Comparison of ENCODE assay signal across 8 cellular contexts in the genomic region with DNA sequence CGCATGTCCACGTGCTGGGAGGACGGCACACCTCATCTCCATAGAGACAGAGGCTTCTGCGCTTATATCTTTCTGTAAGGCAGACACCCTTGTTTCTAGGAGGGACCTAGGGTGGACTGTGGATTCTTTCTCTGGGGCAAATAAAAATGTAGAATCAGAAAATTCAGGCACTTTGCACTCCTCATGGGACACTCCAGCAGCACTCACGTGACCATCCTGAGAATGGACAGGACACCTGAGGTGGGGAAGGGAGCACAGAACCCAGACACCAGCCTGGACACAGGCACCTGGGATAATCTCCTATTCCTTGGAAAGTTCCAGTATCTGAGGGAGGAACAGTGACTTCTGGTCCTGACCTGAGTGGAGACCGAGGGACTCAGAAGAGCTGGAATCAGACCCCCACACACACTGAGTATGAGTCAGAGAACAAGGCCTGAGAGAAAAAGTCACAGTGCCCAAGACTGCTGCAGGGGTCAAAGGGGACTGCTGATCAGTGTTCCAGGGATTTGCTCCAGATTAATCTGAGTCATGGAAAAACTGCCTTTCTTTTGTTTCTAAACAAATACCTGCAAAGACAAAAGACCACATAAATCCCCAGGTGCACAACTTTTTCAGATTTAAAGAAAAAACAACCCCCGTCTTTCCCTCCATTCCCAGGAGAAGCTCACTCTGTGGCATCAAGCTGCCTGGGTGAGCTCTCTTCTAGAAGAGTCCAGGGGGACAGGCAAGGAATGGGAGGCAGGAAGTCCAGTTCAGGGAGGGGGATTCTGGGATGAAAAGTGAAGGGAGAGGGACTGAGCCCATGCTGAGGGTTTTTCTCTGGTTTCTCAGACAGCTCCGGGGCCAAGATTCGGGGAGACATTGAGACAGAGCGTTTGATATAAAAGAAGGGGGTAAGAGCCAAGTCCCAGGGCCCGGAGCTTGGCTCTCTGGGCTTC. TPM values are rescaled to one million over a fixed set of nuclear protein-coding genes. Genes with fewer than 3 reads are reported as not detected.
A peak's percentile ranks its signal among the peaks of the same experiment; 100 is the strongest.
DNase-seq lines count a peak whose midpoint lies in the region; ATAC-seq and TF ChIP-seq lines count a peak whose summit lies in the region.

No MANE protein-coding gene starts in this region.

- peaks cover 23% of the 10 kb centered on the region for H3K36me3 Mint-ChIP-seq in CD4-positive, CD25-positive, alpha-beta regulatory T cell
- peaks cover 39% of the 10 kb centered on the region for H3K36me3 Mint-ChIP-seq in dendritic cell treated with granulocyte-macrophage colony-stimulating factor and Interleukin-4, amounts not matched to agents 40 ng/mL and 50 ng/mL, for 4 days (ENCODE audit: low read depth)
- H3K36me3 Mint-ChIP-seq in natural killer cell, result peaks cover 8% of the 10 kb centered on the region

- no peaks in the 10 kb centered on the region for H3K9me3 ChIP-seq in CD4-positive, CD25-positive, alpha-beta regulatory T cell (ENCODE audit: control insufficient read depth in 2 of 2, low read length in 2 of 2)
- H3K9me3 ChIP-seq in HUES6 (ENCODE audit: control insufficient read depth, insufficient read depth, low read depth, low read length), result no peaks in the 10 kb centered on the region

- no peak for DNase-seq in CD4-positive, CD25-positive, alpha-beta regulatory T cell
- DNase-seq in natural killer cell (no peak), occipital lobe (lab: John Stamatoyannopoulos, UW) (no peak), foreskin melanocyte (no peak)
- no peak for DNase-seq in NK-92 treated with Interleukin-12 subunit alpha and Interleukin-12 subunit beta, amount 100 ng/mL, for 24 hours (lab: John Stamatoyannopoulos, UW)

- peaks cover 4% of the 10 kb centered on the region for H3K27me3 Mint-ChIP-seq in CD4-positive, CD25-positive, alpha-beta regulatory T cell
- H3K27me3 Mint-ChIP-seq in dendritic cell treated with granulocyte-macrophage colony-stimulating factor and Interleukin-4, amounts not matched to agents 40 ng/mL and 50 ng/mL, for 4 days, result no peaks in the 10 kb centered on the region
- H3K27me3 Mint-ChIP-seq in natural killer cell (ENCODE audit: low read depth in 2 of 2), result peaks cover 0 to 3% of the 10 kb centered on the region in 2 donors

- peaks cover 0 to 2% (median 0%) of the 10 kb centered on the region in 7 donors for H3K9me3 Mint-ChIP-seq in CD4-positive, CD25-positive, alpha-beta regulatory T cell
- no peaks in the 10 kb centered on the region for H3K9me3 Mint-ChIP-seq in dendritic cell treated with granulocyte-macrophage colony-stimulating factor and Interleukin-4, amounts not matched to agents 40 ng/mL and 50 ng/mL, for 4 days
- no peaks in the 10 kb centered on the region for H3K9me3 Mint-ChIP-seq in natural killer cell

- H3K4me3 Mint-ChIP-seq in CD4-positive, CD25-positive, alpha-beta regulatory T cell, result peak overlapping the region; percentile 100
- peak overlapping the region; percentile 99 for H3K4me3 Mint-ChIP-seq in dendritic cell treated with granulocyte-macrophage colony-stimulating factor and Interleukin-4, amounts not matched to agents 40 ng/mL and 50 ng/mL, for 4 days
- peak overlapping the region; percentile 100 for H3K4me3 Mint-ChIP-seq in natural killer cell

- H3K27ac ChIP-seq in CD4-positive, CD25-positive, alpha-beta regulatory T cell (ENCODE audit: insufficient read depth, low read length, poor library complexity, severe bottlenecking), result peak overlapping the region; percentile 94
- H3K27ac ChIP-seq in HUES6 (ENCODE audit: low read depth, low read length), result no peak overlapping the region

- ATAC-seq in CD4-positive, CD25-positive, alpha-beta regulatory T cell (ENCODE audit: low read depth in 2 of 2), result no peak
- ATAC-seq in natural killer cell (no peak), HG03175 (IDR thresholded peaks at IDR 0.05; ENCODE audit: unreplicated experiment) (no peak)

- intact Hi-C loops in dendritic cell treated with granulocyte-macrophage colony-stimulating factor and Interleukin-4, amounts not matched to agents 40 ng/mL and 50 ng/mL, for 4 days (cut with micrococcal nuclease), result no loop called here
- intact Hi-C loops in natural killer cell (cut with micrococcal nuclease), result no loop called here

- H3K4me1 ChIP-seq in CD4-positive, CD25-positive, alpha-beta regulatory T cell (ENCODE audit: control insufficient read depth, insufficient read depth, low read length, poor library complexity, severe bottlenecking), result peaks cover 51% of the 10 kb centered on the region
- H3K4me1 ChIP-seq in HUES6 (ENCODE audit: control insufficient read depth, insufficient read depth, low read length), result peaks cover 7% of the 10 kb centered on the region

- H3K27ac Mint-ChIP-seq in CD4-positive, CD25-positive, alpha-beta regulatory T cell, result peak overlapping the region; percentile 98 to 100 (median 99)
- peak overlapping the region; percentile 97 for H3K27ac Mint-ChIP-seq in dendritic cell treated with granulocyte-macrophage colony-stimulating factor and Interleukin-4, amounts not matched to agents 40 ng/mL and 50 ng/mL, for 4 days
- peak overlapping the region; percentile 99 to 100 for H3K27ac Mint-ChIP-seq in natural killer cell

- TF ChIP-seq CTCF in natural killer cell (IDR thresholded peaks at IDR 0.05), result no peak

- H3K4me3 ChIP-seq in CD4-positive, CD25-positive, alpha-beta regulatory T cell (ENCODE audit: low read depth, low read length), result peak overlapping the region; percentile 99
- peak overlapping the region; percentile 53; the same call in 1 of the 2 replicates for H3K4me3 ChIP-seq in HUES6 (ENCODE audit: low read depth, low read length)

- H3K4me1 Mint-ChIP-seq in CD4-positive, CD25-positive, alpha-beta regulatory T cell, result peaks cover 14 to 54% (median 37%) of the 10 kb centered on the region in 4 donors
- peaks cover 55% of the 10 kb centered on the region for H3K4me1 Mint-ChIP-seq in dendritic cell treated with granulocyte-macrophage colony-stimulating factor and Interleukin-4, amounts not matched to agents 40 ng/mL and 50 ng/mL, for 4 days (ENCODE audit: low read depth)
- H3K4me1 Mint-ChIP-seq in natural killer cell, result peaks cover 55 to 56% of the 10 kb centered on the region in 2 donors

- H3K27me3 ChIP-seq in CD4-positive, CD25-positive, alpha-beta regulatory T cell (ENCODE audit: control insufficient read depth, insufficient read depth, low read length), result no peaks in the 10 kb centered on the region
- H3K27me3 ChIP-seq in HUES6 (ENCODE audit: control insufficient read depth, insufficient read depth, low read length), result peaks cover 19% of the 10 kb centered on the region

- peaks cover 21% of the 10 kb centered on the region for H3K36me3 ChIP-seq in CD4-positive, CD25-positive, alpha-beta regulatory T cell (ENCODE audit: control insufficient read depth, insufficient read depth, low read length)
- no peaks in the 10 kb centered on the region for H3K36me3 ChIP-seq in HUES6 (ENCODE audit: control insufficient read depth, insufficient read depth, low read length)

- peak overlapping the region; percentile 10 for H3K9ac ChIP-seq in HUES6 (ENCODE audit: low read length)

RNA-seq across cellular contexts. Expression of a gene that starts 35.6 kb away (rescaled TPM):
- total RNA-seq in CD4-positive, CD25-positive, alpha-beta regulatory T cell, result 22.0 TPM
- polyA plus RNA-seq in CD4-positive, CD25-positive, alpha-beta regulatory T cell, result 10 to 100 TPM in 3 of 4 donors, 1 to 10 TPM in 1; 7.8 to 13.7 (median 12.3) TPM
- total RNA-seq in natural killer cell (10 to 100 TPM; 33.5 to 39.0 (median 37.6) TPM), occipital lobe (0.47 TPM)

RNA-seq across cellular contexts. Expression of a gene that starts 58.9 kb away (rescaled TPM):
- total RNA-seq in CD4-positive, CD25-positive, alpha-beta regulatory T cell, result 15.9 TPM
- 10 to 100 TPM in 1 of 4 donors, 1 to 10 TPM in 3; 6.4 to 10.6 (median 7.5) TPM for polyA plus RNA-seq in CD4-positive, CD25-positive, alpha-beta regulatory T cell
- 10 to 100 TPM in 2 of 3 donors, 1 to 10 TPM in 1; 9.3 to 19.7 (median 11.4) TPM for total RNA-seq in natural killer cell
- 0.31 TPM for total RNA-seq in occipital lobe

Comparison
In these comparisons a context has a peak if more than half of its experiments do, and no peak if none do; other contexts are left out.
1. RNA of a gene that starts 35.6 kb away (total RNA-seq): 33.5 to 39.0 TPM in natural killer cell and 22.0 TPM in CD4-positive, CD25-positive, alpha-beta regulatory T cell (single experiment); 0.47 TPM in occipital lobe (single experiment); every median in the first group is over 10 times any median in the second.
2. Peak in every context shown above with its lines, with median percentiles within 50 percentile points of each other: H3K27ac Mint-ChIP-seq and H3K4me3 Mint-ChIP-seq.